In genomic region chr5:11797132-11797531, GRCh38 we compare ENCODE assay signal across 3 cellular contexts.
TF ChIP-seq lines count a peak whose summit lies in the region.

No MANE protein-coding gene starts in this region.

TF ChIP-seq in SK-N-SH, 30 proteins besides CTCF, POLR2A, EP300 and RAD21 (continued from another document):
- TF ChIP-seq, protein P1, sequence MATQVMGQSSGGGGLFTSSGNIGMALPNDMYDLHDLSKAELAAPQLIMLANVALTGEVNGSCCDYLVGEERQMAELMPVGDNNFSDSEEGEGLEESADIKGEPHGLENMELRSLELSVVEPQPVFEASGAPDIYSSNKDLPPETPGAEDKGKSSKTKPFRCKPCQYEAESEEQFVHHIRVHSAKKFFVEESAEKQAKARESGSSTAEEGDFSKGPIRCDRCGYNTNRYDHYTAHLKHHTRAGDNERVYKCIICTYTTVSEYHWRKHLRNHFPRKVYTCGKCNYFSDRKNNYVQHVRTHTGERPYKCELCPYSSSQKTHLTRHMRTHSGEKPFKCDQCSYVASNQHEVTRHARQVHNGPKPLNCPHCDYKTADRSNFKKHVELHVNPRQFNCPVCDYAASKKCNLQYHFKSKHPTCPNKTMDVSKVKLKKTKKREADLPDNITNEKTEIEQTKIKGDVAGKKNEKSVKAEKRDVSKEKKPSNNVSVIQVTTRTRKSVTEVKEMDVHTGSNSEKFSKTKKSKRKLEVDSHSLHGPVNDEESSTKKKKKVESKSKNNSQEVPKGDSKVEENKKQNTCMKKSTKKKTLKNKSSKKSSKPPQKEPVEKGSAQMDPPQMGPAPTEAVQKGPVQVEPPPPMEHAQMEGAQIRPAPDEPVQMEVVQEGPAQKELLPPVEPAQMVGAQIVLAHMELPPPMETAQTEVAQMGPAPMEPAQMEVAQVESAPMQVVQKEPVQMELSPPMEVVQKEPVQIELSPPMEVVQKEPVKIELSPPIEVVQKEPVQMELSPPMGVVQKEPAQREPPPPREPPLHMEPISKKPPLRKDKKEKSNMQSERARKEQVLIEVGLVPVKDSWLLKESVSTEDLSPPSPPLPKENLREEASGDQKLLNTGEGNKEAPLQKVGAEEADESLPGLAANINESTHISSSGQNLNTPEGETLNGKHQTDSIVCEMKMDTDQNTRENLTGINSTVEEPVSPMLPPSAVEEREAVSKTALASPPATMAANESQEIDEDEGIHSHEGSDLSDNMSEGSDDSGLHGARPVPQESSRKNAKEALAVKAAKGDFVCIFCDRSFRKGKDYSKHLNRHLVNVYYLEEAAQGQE (IDR thresholded peaks at IDR 0.05; ENCODE audit: low read depth, low read length): no peak
- no peak for TF ChIP-seq RCOR1 (IDR thresholded peaks at IDR 0.05; ENCODE audit: low read length)
- no peak for TF ChIP-seq CHD2 (IDR thresholded peaks at IDR 0.05; ENCODE audit: low read length, partially characterized antibody)

TF ChIP-seq in SK-N-SH treated with all-trans-retinoic acid at 6 μM for 48 hours, 23 proteins besides CTCF, POLR2A, EP300 and RAD21 (continued from another document):
- no peak for TF ChIP-seq TOX (CRISPR knock-in tag; IDR thresholded peaks at IDR 0.05; ENCODE audit: borderline replicate concordance)
- TF ChIP-seq ZNF8 (CRISPR knock-in tag; IDR thresholded peaks at IDR 0.05): no peak
- TF ChIP-seq SNAI2 (CRISPR knock-in tag; IDR thresholded peaks at IDR 0.05): no peak
- TF ChIP-seq, protein P2, sequence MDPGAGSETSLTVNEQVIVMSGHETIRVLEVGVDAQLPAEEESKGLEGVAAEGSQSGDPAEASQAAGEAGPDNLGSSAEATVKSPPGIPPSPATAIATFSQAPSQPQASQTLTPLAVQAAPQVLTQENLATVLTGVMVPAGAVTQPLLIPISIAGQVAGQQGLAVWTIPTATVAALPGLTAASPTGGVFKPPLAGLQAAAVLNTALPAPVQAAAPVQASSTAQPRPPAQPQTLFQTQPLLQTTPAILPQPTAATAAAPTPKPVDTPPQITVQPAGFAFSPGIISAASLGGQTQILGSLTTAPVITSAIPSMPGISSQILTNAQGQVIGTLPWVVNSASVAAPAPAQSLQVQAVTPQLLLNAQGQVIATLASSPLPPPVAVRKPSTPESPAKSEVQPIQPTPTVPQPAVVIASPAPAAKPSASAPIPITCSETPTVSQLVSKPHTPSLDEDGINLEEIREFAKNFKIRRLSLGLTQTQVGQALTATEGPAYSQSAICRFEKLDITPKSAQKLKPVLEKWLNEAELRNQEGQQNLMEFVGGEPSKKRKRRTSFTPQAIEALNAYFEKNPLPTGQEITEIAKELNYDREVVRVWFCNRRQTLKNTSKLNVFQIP (CRISPR knock-in tag; IDR thresholded peaks at IDR 0.05; ENCODE audit: borderline replicate concordance, low read depth): no peak
- TF ChIP-seq ZC3H10 (CRISPR knock-in tag; IDR thresholded peaks at IDR 0.05): no peak
- no peak for TF ChIP-seq ZNF70 (CRISPR knock-in tag; IDR thresholded peaks at IDR 0.05)
- no peak for TF ChIP-seq CREB5 (CRISPR knock-in tag; IDR thresholded peaks at IDR 0.05; ENCODE audit: low read depth)
- no peak for TF ChIP-seq ESRRG (CRISPR knock-in tag; IDR thresholded peaks at IDR 0.05)
- TF ChIP-seq, protein P3, sequence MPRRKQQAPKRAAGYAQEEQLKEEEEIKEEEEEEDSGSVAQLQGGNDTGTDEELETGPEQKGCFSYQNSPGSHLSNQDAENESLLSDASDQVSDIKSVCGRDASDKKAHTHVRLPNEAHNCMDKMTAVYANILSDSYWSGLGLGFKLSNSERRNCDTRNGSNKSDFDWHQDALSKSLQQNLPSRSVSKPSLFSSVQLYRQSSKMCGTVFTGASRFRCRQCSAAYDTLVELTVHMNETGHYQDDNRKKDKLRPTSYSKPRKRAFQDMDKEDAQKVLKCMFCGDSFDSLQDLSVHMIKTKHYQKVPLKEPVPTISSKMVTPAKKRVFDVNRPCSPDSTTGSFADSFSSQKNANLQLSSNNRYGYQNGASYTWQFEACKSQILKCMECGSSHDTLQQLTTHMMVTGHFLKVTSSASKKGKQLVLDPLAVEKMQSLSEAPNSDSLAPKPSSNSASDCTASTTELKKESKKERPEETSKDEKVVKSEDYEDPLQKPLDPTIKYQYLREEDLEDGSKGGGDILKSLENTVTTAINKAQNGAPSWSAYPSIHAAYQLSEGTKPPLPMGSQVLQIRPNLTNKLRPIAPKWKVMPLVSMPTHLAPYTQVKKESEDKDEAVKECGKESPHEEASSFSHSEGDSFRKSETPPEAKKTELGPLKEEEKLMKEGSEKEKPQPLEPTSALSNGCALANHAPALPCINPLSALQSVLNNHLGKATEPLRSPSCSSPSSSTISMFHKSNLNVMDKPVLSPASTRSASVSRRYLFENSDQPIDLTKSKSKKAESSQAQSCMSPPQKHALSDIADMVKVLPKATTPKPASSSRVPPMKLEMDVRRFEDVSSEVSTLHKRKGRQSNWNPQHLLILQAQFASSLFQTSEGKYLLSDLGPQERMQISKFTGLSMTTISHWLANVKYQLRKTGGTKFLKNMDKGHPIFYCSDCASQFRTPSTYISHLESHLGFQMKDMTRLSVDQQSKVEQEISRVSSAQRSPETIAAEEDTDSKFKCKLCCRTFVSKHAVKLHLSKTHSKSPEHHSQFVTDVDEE (CRISPR knock-in tag; IDR thresholded peaks at IDR 0.05): no peak

TF ChIP-seq in WTC11, 78 proteins besides CTCF, POLR2A, EP300 and RAD21 (continued from another document):
- TF ChIP-seq AFF4 (CRISPR knock-in tag; IDR thresholded peaks at IDR 0.05; ENCODE audit: borderline replicate concordance) (no peak), TEAD1 (CRISPR knock-in tag; IDR thresholded peaks at IDR 0.05) (no peak), TP53 (CRISPR knock-in tag; IDR thresholded peaks at IDR 0.05) (no peak), OVOL2 (CRISPR knock-in tag; IDR thresholded peaks at IDR 0.05; ENCODE audit: borderline replicate concordance) (no peak), PRRX2 (CRISPR knock-in tag; IDR thresholded peaks at IDR 0.05) (no peak)
- TF ChIP-seq, protein P4, sequence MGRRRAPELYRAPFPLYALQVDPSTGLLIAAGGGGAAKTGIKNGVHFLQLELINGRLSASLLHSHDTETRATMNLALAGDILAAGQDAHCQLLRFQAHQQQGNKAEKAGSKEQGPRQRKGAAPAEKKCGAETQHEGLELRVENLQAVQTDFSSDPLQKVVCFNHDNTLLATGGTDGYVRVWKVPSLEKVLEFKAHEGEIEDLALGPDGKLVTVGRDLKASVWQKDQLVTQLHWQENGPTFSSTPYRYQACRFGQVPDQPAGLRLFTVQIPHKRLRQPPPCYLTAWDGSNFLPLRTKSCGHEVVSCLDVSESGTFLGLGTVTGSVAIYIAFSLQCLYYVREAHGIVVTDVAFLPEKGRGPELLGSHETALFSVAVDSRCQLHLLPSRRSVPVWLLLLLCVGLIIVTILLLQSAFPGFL (CRISPR knock-in tag; IDR thresholded peaks at IDR 0.05; ENCODE audit: borderline replicate concordance): no peak
- TF ChIP-seq, protein P5, sequence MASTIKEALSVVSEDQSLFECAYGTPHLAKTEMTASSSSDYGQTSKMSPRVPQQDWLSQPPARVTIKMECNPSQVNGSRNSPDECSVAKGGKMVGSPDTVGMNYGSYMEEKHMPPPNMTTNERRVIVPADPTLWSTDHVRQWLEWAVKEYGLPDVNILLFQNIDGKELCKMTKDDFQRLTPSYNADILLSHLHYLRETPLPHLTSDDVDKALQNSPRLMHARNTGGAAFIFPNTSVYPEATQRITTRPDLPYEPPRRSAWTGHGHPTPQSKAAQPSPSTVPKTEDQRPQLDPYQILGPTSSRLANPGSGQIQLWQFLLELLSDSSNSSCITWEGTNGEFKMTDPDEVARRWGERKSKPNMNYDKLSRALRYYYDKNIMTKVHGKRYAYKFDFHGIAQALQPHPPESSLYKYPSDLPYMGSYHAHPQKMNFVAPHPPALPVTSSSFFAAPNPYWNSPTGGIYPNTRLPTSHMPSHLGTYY (CRISPR knock-in tag; IDR thresholded peaks at IDR 0.05): no peak
- TF ChIP-seq, protein P6, sequence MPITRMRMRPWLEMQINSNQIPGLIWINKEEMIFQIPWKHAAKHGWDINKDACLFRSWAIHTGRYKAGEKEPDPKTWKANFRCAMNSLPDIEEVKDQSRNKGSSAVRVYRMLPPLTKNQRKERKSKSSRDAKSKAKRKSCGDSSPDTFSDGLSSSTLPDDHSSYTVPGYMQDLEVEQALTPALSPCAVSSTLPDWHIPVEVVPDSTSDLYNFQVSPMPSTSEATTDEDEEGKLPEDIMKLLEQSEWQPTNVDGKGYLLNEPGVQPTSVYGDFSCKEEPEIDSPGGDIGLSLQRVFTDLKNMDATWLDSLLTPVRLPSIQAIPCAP (CRISPR knock-in tag; IDR thresholded peaks at IDR 0.05): no peak
